ENCODE assay signal across 2 cellular contexts in the genomic region with DNA sequence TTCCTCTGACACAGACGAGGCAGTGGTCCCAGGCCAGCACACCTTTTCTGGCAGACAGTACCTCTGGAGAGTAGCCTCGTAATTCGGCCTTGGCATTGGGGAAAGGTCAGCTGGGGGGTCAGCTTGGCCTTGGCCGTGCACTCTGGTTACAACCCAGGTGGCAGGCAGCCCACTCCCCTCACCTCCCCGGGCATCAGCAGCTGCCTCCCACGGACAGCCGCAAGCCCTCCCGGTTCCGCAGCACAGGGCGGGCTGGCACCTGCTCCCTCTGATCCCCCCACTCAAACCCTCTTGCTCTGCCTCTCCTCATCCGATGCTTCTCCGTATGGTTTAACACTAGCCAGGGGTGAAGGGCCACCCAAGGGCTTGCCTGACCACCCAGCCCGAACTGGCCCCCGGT.
TF ChIP-seq lines count a peak whose summit lies in the region.

No MANE protein-coding gene starts in this region.

TF ChIP-seq in GM23338, 12 proteins besides CTCF, POLR2A, EP300 and RAD21 (continues in another document):
- no peak for TF ChIP-seq EZH2phosphoT487 (IDR thresholded peaks at IDR 0.05; ENCODE audit: unreplicated experiment)
- TF ChIP-seq JUNB (IDR thresholded peaks at IDR 0.05; ENCODE audit: unreplicated experiment): no peak
- TF ChIP-seq, protein P1, sequence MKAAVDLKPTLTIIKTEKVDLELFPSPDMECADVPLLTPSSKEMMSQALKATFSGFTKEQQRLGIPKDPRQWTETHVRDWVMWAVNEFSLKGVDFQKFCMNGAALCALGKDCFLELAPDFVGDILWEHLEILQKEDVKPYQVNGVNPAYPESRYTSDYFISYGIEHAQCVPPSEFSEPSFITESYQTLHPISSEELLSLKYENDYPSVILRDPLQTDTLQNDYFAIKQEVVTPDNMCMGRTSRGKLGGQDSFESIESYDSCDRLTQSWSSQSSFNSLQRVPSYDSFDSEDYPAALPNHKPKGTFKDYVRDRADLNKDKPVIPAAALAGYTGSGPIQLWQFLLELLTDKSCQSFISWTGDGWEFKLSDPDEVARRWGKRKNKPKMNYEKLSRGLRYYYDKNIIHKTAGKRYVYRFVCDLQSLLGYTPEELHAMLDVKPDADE (IDR thresholded peaks at IDR 0.05): no peak
- TF ChIP-seq, protein P2, sequence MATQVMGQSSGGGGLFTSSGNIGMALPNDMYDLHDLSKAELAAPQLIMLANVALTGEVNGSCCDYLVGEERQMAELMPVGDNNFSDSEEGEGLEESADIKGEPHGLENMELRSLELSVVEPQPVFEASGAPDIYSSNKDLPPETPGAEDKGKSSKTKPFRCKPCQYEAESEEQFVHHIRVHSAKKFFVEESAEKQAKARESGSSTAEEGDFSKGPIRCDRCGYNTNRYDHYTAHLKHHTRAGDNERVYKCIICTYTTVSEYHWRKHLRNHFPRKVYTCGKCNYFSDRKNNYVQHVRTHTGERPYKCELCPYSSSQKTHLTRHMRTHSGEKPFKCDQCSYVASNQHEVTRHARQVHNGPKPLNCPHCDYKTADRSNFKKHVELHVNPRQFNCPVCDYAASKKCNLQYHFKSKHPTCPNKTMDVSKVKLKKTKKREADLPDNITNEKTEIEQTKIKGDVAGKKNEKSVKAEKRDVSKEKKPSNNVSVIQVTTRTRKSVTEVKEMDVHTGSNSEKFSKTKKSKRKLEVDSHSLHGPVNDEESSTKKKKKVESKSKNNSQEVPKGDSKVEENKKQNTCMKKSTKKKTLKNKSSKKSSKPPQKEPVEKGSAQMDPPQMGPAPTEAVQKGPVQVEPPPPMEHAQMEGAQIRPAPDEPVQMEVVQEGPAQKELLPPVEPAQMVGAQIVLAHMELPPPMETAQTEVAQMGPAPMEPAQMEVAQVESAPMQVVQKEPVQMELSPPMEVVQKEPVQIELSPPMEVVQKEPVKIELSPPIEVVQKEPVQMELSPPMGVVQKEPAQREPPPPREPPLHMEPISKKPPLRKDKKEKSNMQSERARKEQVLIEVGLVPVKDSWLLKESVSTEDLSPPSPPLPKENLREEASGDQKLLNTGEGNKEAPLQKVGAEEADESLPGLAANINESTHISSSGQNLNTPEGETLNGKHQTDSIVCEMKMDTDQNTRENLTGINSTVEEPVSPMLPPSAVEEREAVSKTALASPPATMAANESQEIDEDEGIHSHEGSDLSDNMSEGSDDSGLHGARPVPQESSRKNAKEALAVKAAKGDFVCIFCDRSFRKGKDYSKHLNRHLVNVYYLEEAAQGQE (IDR thresholded peaks at IDR 0.05; ENCODE audit: unreplicated experiment): no peak
- TF ChIP-seq STAT1 (IDR thresholded peaks at IDR 0.05; ENCODE audit: unreplicated experiment): no peak
- no peak for TF ChIP-seq ZNF331 (CRISPR knock-in tag; IDR thresholded peaks at IDR 0.05; ENCODE audit: low read depth)
- no peak for TF ChIP-seq POLR2AphosphoS5 (IDR thresholded peaks at IDR 0.05; ENCODE audit: low read depth)
- TF ChIP-seq, protein P3, sequence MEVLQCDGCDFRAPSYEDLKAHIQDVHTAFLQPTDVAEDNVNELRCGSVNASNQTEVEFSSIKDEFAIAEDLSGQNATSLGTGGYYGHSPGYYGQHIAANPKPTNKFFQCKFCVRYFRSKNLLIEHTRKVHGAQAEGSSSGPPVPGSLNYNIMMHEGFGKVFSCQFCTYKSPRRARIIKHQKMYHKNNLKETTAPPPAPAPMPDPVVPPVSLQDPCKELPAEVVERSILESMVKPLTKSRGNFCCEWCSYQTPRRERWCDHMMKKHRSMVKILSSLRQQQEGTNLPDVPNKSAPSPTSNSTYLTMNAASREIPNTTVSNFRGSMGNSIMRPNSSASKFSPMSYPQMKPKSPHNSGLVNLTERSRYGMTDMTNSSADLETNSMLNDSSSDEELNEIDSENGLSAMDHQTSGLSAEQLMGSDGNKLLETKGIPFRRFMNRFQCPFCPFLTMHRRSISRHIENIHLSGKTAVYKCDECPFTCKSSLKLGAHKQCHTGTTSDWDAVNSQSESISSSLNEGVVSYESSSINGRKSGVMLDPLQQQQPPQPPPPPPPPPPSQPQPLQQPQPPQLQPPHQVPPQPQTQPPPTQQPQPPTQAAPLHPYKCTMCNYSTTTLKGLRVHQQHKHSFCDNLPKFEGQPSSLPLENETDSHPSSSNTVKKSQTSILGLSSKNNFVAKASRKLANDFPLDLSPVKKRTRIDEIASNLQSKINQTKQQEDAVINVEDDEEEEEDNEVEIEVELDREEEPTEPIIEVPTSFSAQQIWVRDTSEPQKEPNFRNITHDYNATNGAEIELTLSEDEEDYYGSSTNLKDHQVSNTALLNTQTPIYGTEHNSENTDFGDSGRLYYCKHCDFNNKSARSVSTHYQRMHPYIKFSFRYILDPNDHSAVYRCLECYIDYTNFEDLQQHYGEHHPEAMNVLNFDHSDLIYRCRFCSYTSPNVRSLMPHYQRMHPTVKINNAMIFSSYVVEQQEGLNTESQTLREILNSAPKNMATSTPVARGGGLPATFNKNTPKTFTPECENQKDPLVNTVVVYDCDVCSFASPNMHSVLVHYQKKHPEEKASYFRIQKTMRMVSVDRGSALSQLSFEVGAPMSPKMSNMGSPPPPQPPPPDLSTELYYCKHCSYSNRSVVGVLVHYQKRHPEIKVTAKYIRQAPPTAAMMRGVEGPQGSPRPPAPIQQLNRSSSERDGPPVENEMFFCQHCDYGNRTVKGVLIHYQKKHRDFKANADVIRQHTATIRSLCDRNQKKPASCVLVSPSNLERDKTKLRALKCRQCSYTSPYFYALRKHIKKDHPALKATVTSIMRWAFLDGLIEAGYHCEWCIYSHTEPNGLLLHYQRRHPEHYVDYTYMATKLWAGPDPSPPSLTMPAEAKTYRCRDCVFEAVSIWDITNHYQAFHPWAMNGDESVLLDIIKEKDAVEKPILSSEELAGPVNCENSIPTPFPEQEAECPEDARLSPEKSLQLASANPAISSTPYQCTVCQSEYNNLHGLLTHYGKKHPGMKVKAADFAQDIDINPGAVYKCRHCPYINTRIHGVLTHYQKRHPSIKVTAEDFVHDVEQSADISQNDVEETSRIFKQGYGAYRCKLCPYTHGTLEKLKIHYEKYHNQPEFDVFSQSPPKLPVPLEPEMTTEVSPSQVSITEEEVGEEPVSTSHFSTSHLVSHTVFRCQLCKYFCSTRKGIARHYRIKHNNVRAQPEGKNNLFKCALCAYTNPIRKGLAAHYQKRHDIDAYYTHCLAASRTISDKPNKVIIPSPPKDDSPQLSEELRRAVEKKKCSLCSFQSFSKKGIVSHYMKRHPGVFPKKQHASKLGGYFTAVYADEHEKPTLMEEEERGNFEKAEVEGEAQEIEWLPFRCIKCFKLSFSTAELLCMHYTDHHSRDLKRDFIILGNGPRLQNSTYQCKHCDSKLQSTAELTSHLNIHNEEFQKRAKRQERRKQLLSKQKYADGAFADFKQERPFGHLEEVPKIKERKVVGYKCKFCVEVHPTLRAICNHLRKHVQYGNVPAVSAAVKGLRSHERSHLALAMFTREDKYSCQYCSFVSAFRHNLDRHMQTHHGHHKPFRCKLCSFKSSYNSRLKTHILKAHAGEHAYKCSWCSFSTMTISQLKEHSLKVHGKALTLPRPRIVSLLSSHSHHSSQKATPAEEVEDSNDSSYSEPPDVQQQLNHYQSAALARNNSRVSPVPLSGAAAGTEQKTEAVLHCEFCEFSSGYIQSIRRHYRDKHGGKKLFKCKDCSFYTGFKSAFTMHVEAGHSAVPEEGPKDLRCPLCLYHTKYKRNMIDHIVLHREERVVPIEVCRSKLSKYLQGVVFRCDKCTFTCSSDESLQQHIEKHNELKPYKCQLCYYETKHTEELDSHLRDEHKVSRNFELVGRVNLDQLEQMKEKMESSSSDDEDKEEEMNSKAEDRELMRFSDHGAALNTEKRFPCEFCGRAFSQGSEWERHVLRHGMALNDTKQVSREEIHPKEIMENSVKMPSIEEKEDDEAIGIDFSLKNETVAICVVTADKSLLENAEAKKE (CRISPR knock-in tag; IDR thresholded peaks at IDR 0.05): no peak
- TF ChIP-seq ZNF114 (CRISPR knock-in tag; IDR thresholded peaks at IDR 0.05): no peak
- TF ChIP-seq CREB1 (CRISPR knock-in tag; IDR thresholded peaks at IDR 0.05; ENCODE audit: low read depth): no peak

TF ChIP-seq in H1, 55 proteins besides CTCF, POLR2A, EP300 and RAD21:
- TF ChIP-seq SP1 (IDR thresholded peaks at IDR 0.05; ENCODE audit: low read depth, low read length) (no peak), POLR2AphosphoS5 (IDR thresholded peaks at IDR 0.05; ENCODE audit: low read depth, low read length) (0 out of 2 replicates have a peak, but pooled peaks have one; percentile 12)
